In genomic region chr1:65832296-65832695, GRCh38 we compare ENCODE assay signal across 21 cellular contexts. TPM values are rescaled to one million over a fixed set of nuclear protein-coding genes. Genes with fewer than 3 reads are reported as not detected.
A peak's percentile ranks its signal among the peaks of the same experiment; 100 is the strongest.
DNase-seq lines count a peak whose midpoint lies in the region; TF ChIP-seq lines count a peak whose summit lies in the region.
"Had no signal": no experiment of that assay in that cellular context is flagged by ENCODE, and none has a peak within 500 bp of the region (broad histone marks: within the 10 kb centered on the region; RNA-seq: fewer than 3 reads in every experiment).

No MANE protein-coding gene starts in this region.

- no peak for TF ChIP-seq CTCF in brain microvascular endothelial cell (IDR thresholded peaks at IDR 0.05; ENCODE audit: low read depth, low read length, missing control alignments)

- no peak overlapping the region for H3K27ac ChIP-seq in brain microvascular endothelial cell
- H3K27ac ChIP-seq: body of pancreas, ovary, right atrium auricular region, SJSA1, transverse colon had no signal

- in situ Hi-C loops in brain microvascular endothelial cell (cut with HindIII; ENCODE audit: low pct_ligation_motif_present, low sequenced_read_pairs) = no loop called here

- H3K4me3 ChIP-seq in brain microvascular endothelial cell (ENCODE audit: low read depth, low read length) = no peak overlapping the region
- H3K4me3 ChIP-seq: body of pancreas, ovary, right atrium auricular region, SJSA1, transverse colon had no signal

- DNase-seq in AG20443 (ENCODE audit: low spot score) = peak; percentile 52
- peak; percentile 26 for DNase-seq in HT1080 (ENCODE audit: low read depth)
- peak; percentile 35 for DNase-seq in brain microvascular endothelial cell
- peak; percentile 30 for DNase-seq in myocyte (ENCODE audit: low read depth)
- no peak for DNase-seq in NCI-H187 (lab: John Stamatoyannopoulos, UW)
- DNase-seq in hippocampal formation (lab: John Stamatoyannopoulos, UW) = no peak
- no peak for DNase-seq in RKO (ENCODE audit: low spot score)
- no peak for DNase-seq in NOMO-1 treated with dmso at 0.1 percent for 144 hours (lab: John Stamatoyannopoulos, UW; ENCODE audit: unreplicated experiment)
- DNase-seq: ACHN; activated CD4-positive, alpha-beta T cell treated with anti-CD3 and anti-CD28 coated beads for 36 hours; activated T-cell treated with anti-CD3 and anti-CD28 coated beads, Interleukin-2, amount 50 U/mL, for 72 hours; body of pancreas; effector CD8-positive, alpha-beta T cell; naive B cell; NCI-H524; NK-92 treated with Interleukin-12 subunit alpha and Interleukin-12 subunit beta, amount 100 ng/mL, for 24 hours; ovary; transverse colon had no signal

- no peaks in the 10 kb centered on the region for H3K27me3 ChIP-seq in brain microvascular endothelial cell (replicated peaks)
- H3K27me3 ChIP-seq: body of pancreas, ovary, right atrium auricular region, SJSA1, transverse colon had no signal

- H3K36me3 ChIP-seq in brain microvascular endothelial cell (replicated peaks) = no peaks in the 10 kb centered on the region
- H3K36me3 ChIP-seq: ovary, right atrium auricular region, SJSA1, transverse colon had no signal

RNA-seq across cellular contexts. Expression of gene PDE4B, which starts 39.6 kb away (rescaled TPM):
- total RNA-seq in HT1080 (2014; rRNA removed; shearing (Covaris generic)) = 5.4 and 7.6 TPM in 2 replicates
- polyA plus RNA-seq in HT1080 (2015; cell fraction: cytosol; rRNA removed) = 5.4 and 7.4 TPM in 2 replicates
- 15.2 and 15.4 TPM in 2 replicates for polyA plus RNA-seq in HT1080 (2015; cell fraction: nucleus; rRNA removed)
- 2.1 and 29.5 TPM in 2 replicates for total RNA-seq in myocyte
- polyA plus RNA-seq in myocyte (2012) = 0.16 TPM
- total RNA-seq: HepG2 had no signal
- polyA plus RNA-seq: HepG2 had no signal

Comparison
In these comparisons a context has a peak if more than half of its experiments do, and no peak if none do; other contexts are left out.
1. DNase-seq: peak in AG20443 (single experiment), HT1080 (single experiment), brain microvascular endothelial cell (single experiment) and myocyte (single experiment); none in NCI-H187 (0 of 2), hippocampal formation (0 of 2), RKO (single experiment) and NOMO-1 treated with dmso at 0.1 percent for 144 hours (single experiment).